In the genomic region with DNA sequence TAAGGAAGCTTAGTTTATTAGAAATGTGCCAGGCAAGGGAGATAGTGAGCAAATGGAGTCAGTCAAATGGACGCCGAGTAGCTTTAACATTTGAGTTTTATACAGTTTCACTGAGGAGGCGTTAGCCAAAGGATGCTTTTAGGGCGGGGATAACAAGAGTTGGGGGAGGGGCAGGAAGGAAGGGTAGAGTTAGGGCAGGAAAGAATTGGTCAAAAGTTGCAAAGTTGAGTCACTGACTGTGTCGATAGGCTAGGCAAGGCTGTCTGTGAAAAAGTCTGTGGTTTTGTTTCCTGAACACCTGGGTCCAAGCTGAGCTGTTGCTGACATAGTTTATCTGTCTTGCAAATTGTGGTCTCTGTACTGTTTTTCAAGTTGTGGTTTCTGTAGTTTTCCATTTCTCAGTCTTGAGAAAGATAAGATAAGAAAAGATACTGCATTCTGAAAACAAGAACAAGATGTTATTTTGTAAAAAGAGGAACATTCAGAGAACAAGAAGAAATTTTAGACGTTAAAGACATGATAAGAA, we compare ENCODE assay signal across 8 cellular contexts.
A peak's percentile ranks its signal among the peaks of the same experiment; 100 is the strongest.
DNase-seq lines count a peak whose midpoint lies in the region; ATAC-seq and TF ChIP-seq lines count a peak whose summit lies in the region.

No MANE protein-coding gene starts in this region.

- peak overlapping the region; percentile 63 to 88 (median 74) for H3K4me3 Mint-ChIP-seq in CD4-positive, alpha-beta memory T cell
- H3K4me3 Mint-ChIP-seq in activated CD8-positive, alpha-beta T cell treated with anti-CD3 and anti-CD28 coated beads, Interleukin-2, amount 10 ng/mL, durations not matched to agents 7 days and 5 days, result peak overlapping the region; percentile 56

- no peaks in the 10 kb centered on the region for H3K36me3 ChIP-seq in CD4-positive, alpha-beta memory T cell (ENCODE audit: insufficient read depth, low read length)

- H3K9me3 Mint-ChIP-seq in CD4-positive, alpha-beta memory T cell, result peaks cover 5 to 81% (median 66%) of the 10 kb centered on the region in 8 donors
- H3K9me3 Mint-ChIP-seq in activated CD8-positive, alpha-beta T cell treated with anti-CD3 and anti-CD28 coated beads, Interleukin-2, amount 10 ng/mL, durations not matched to agents 7 days and 5 days (ENCODE audit: insufficient read depth), result peaks cover 46% of the 10 kb centered on the region

- POLR2A ChIA-PET in CD4-positive, alpha-beta memory T cell (lab: Charles Lee; ENCODE audit: partially characterized antibody), result interaction anchor here (0.7 to 11.0 kb wide), 50 partner anchors 8 to 237 kb away, joined by 3 to 335 read pairs (median 5); a partner anchor contains a TSS
- POLR2A ChIA-PET in activated CD8-positive, alpha-beta T cell treated with anti-CD3 and anti-CD28 coated beads, Interleukin-2, amount 10 ng/mL, durations not matched to agents 7 days and 5 days (lab: Charles Lee), result interaction anchor here (0.6 to 3.2 kb wide), 4 partner anchors 64 to 283 kb away, joined by 3 to 29 read pairs (median 4); a partner anchor contains a TSS

- H3K9me3 ChIP-seq in CD4-positive, alpha-beta memory T cell (ENCODE audit: control insufficient read depth in 1 of 2, low read length in 2 of 2), result peaks cover 9 to 21% of the 10 kb centered on the region in 2 donors

- H3K27ac ChIP-seq in CD4-positive, alpha-beta memory T cell (ENCODE audit: low read depth, low read length), result peak overlapping the region; percentile 55
- peak overlapping the region in 1 of 2 donors; percentile 26 for H3K27ac ChIP-seq in coronary artery

- peak overlapping the region; percentile 9 to 22 for H3K4me3 ChIP-seq in CD4-positive, alpha-beta memory T cell (ENCODE audit: low read length in 2 of 2)
- H3K4me3 ChIP-seq in fibroblast of mammary gland (ENCODE audit: control insufficient read depth, low read depth, low read length), result no peak overlapping the region
- H3K4me3 ChIP-seq in coronary artery, result no peak overlapping the region

- intact Hi-C loops in CD4-positive, alpha-beta memory T cell (cut with micrococcal nuclease), result loop anchor here (1.0 to 2.0 kb wide), 11 partner anchors 21 to 243 kb away; a partner anchor contains a TSS

- H3K4me1 ChIP-seq in CD4-positive, alpha-beta memory T cell (ENCODE audit: insufficient read depth, low read length), result peaks cover 75% of the 10 kb centered on the region

- peaks cover 34 to 78% (median 49%) of the 10 kb centered on the region in 4 donors for H3K4me1 Mint-ChIP-seq in CD4-positive, alpha-beta memory T cell
- peaks cover 56% of the 10 kb centered on the region for H3K4me1 Mint-ChIP-seq in activated CD8-positive, alpha-beta T cell treated with anti-CD3 and anti-CD28 coated beads, Interleukin-2, amount 10 ng/mL, durations not matched to agents 7 days and 5 days (ENCODE audit: low read depth)

- no peaks in the 10 kb centered on the region for H3K27me3 Mint-ChIP-seq in CD4-positive, alpha-beta memory T cell
- no peaks in the 10 kb centered on the region for H3K27me3 Mint-ChIP-seq in activated CD8-positive, alpha-beta T cell treated with anti-CD3 and anti-CD28 coated beads, Interleukin-2, amount 10 ng/mL, durations not matched to agents 7 days and 5 days (ENCODE audit: low read depth)

- H3K27ac Mint-ChIP-seq in CD4-positive, alpha-beta memory T cell, result peak overlapping the region; percentile 91 to 99 (median 97)
- peak overlapping the region; percentile 94 for H3K27ac Mint-ChIP-seq in activated CD8-positive, alpha-beta T cell treated with anti-CD3 and anti-CD28 coated beads, Interleukin-2, amount 10 ng/mL, durations not matched to agents 7 days and 5 days

- in situ Hi-C loops in KBM-7 (cut with MboI; ENCODE audit: low pct_unique_long_range_greater_than_20kb, low sequenced_read_pairs), result loop anchor here (25.0 kb wide), 1 partner anchor 209 kb away; no protein-coding TSS in a partner anchor

- CTCF ChIA-PET in CD4-positive, alpha-beta memory T cell (lab: Charles Lee; ENCODE audit: partially characterized antibody), result interaction anchor here (0.7 to 4.2 kb wide), 11 partner anchors 18 to 244 kb away, joined by 3 to 25 read pairs (median 4); a partner anchor contains a TSS
- CTCF ChIA-PET in activated CD8-positive, alpha-beta T cell treated with anti-CD3 and anti-CD28 coated beads, Interleukin-2, amount 10 ng/mL, durations not matched to agents 7 days and 5 days (lab: Charles Lee), result interaction anchor here (0.7 to 2.3 kb wide), 5 partner anchors 16 to 243 kb away, joined by 3 to 6 read pairs (median 4); no protein-coding TSS in a partner anchor

- peak; percentile 99 for ATAC-seq in GM21526 (IDR thresholded peaks at IDR 0.05; ENCODE audit: low FRiP score, unreplicated experiment)
- ATAC-seq in activated CD8-positive, alpha-beta T cell treated with anti-CD3 and anti-CD28 coated beads, Interleukin-2, amount 10 ng/mL, durations not matched to agents 7 days and 5 days, result peak; percentile 99

- TF ChIP-seq CTCF in fibroblast of mammary gland (conservative IDR thresholded peaks at IDR 0.05; ENCODE audit: control insufficient read depth, insufficient read depth, low read depth, low read length) (no peak), coronary artery (IDR thresholded peaks at IDR 0.05) (no peak)

- peak; percentile 88 to 95 (median 94) for DNase-seq in CD4-positive, alpha-beta memory T cell
- DNase-seq in KBM-7 (peak; percentile 100), fibroblast of mammary gland (ENCODE audit: low read depth) (peak; percentile 6), coronary artery (ENCODE audit: low spot score) (no peak), epidermal melanocyte (ENCODE audit: insufficient read length, low spot score) (no peak)
- DNase-seq in activated CD8-positive, alpha-beta T cell treated with anti-CD3 and anti-CD28 coated beads, Interleukin-2, amount 10 ng/mL, durations not matched to agents 7 days and 5 days, result peak; percentile 95
- DNase-seq in stimulated activated CD4-positive, alpha-beta T cell treated with anti-CD3 and anti-CD28 coated beads, Interleukin-2, amount 100 ng/mL, for 48 hours, result peak; percentile 71 to 78

- no peaks in the 10 kb centered on the region for H3K27me3 ChIP-seq in CD4-positive, alpha-beta memory T cell (ENCODE audit: insufficient read depth, low read length)

- H3K36me3 Mint-ChIP-seq in CD4-positive, alpha-beta memory T cell, result peaks cover 37 to 43% of the 10 kb centered on the region in 2 donors
- H3K36me3 Mint-ChIP-seq in activated CD8-positive, alpha-beta T cell treated with anti-CD3 and anti-CD28 coated beads, Interleukin-2, amount 10 ng/mL, durations not matched to agents 7 days and 5 days (ENCODE audit: low read depth), result peaks cover 74% of the 10 kb centered on the region

Comparison
In these comparisons a context has a peak if more than half of its experiments do, and no peak if none do; other contexts are left out.
1. DNase-seq: peak in CD4-positive, alpha-beta memory T cell (5 of 5), KBM-7 (single experiment), activated CD8-positive, alpha-beta T cell treated with anti-CD3 and anti-CD28 coated beads, Interleukin-2, amount 10 ng/mL, durations not matched to agents 7 days and 5 days (single experiment), fibroblast of mammary gland (single experiment) and stimulated activated CD4-positive, alpha-beta T cell treated with anti-CD3 and anti-CD28 coated beads, Interleukin-2, amount 100 ng/mL, for 48 hours (2 of 2); none in coronary artery (single experiment) and epidermal melanocyte (single experiment).
2. H3K4me3 ChIP-seq: peak in CD4-positive, alpha-beta memory T cell (2 of 2); none in fibroblast of mammary gland (single experiment) and coronary artery (single experiment).